Comparison of ENCODE assay signal across 5 cellular contexts in genomic region chr9:62116951-62117640, GRCh38.
DNase-seq lines count a peak whose midpoint lies in the region; ATAC-seq, FAIRE-seq and TF ChIP-seq lines count a peak whose summit lies in the region.
"Not testable (repeated sequence)": the region's sequence is repeated elsewhere in the genome, so short reads cannot be mapped to it uniquely, and the experiment has no call there.

No MANE protein-coding gene starts in this region.

- not testable (repeated sequence) for H3K4me2 ChIP-seq in A549

- not testable (repeated sequence) for TF ChIP-seq POLR2A in A549 (IDR thresholded peaks at IDR 0.05; ENCODE audit: low read length)

- not testable (repeated sequence) for H3K36me3 ChIP-seq in RWPE2 (ENCODE audit: low read depth); left lung; mucosa of descending colon (ENCODE audit: low read depth)

- DNase-seq in A549 (ENCODE audit: low read depth in 1 of 2, low spot score in 1 of 2); RWPE2 (ENCODE audit: low spot score); foreskin keratinocyte; left lung; mucosa of descending colon: not testable (repeated sequence)

- FAIRE-seq in A549 (lab: Jason Lieb, UNC), result not testable (repeated sequence)

- not testable (repeated sequence) for TF ChIP-seq EP300 in A549 (IDR thresholded peaks at IDR 0.05)

- TF ChIP-seq RAD21 in A549 (conservative IDR thresholded peaks at IDR 0.05 in 1 of 2, IDR thresholded peaks at IDR 0.05 in 1 of 2), result not testable (repeated sequence)

- CTCF ChIA-PET in A549 (lab: Yijun Ruan, JAX), result not testable (repeated sequence)

- H3K27ac ChIP-seq in A549; RWPE2 (ENCODE audit: poor library complexity, severe bottlenecking); foreskin keratinocyte; left lung: not testable (repeated sequence)

- POLR2A ChIA-PET in A549 (lab: Yijun Ruan, JAX), result not testable (repeated sequence)

- WGBS in A549 (ENCODE audit: missing lambda C conversion rate), result 80% methylated on average over 1 of the region's 6 CpGs

- H3K27me3 ChIP-seq in RWPE2 (ENCODE audit: insufficient read depth, poor library complexity, severe bottlenecking); foreskin keratinocyte; left lung: not testable (repeated sequence)

- ATAC-seq in A549 (peak; percentile 98 to 100), RWPE2 (ENCODE audit: low read depth) (peak; percentile 96), foreskin keratinocyte (peak; percentile 89), left lung (peak; percentile 50), mucosa of descending colon (peak; percentile 99)

- not testable (repeated sequence) for H3K9me3 ChIP-seq in A549; RWPE2 (ENCODE audit: severe bottlenecking); left lung; mucosa of descending colon

- intact Hi-C loops in left lung (cut with DNase I); mucosa of descending colon (cut with DNase I, micrococcal nuclease): not testable (repeated sequence)

- not testable (repeated sequence) for TF ChIP-seq CTCF in A549 (IDR thresholded peaks at IDR 0.05); RWPE2 (IDR thresholded peaks at IDR 0.05; ENCODE audit: poor library complexity, severe bottlenecking); foreskin keratinocyte (conservative IDR thresholded peaks at IDR 0.05); left lung (IDR thresholded peaks at IDR 0.05); mucosa of descending colon (IDR thresholded peaks at IDR 0.05)

- not testable (repeated sequence) for H3K4me3 ChIP-seq in A549; RWPE2 (ENCODE audit: severe bottlenecking); left lung; mucosa of descending colon

- H3K4me1 ChIP-seq in A549; RWPE2 (ENCODE audit: insufficient read depth, poor library complexity, severe bottlenecking); foreskin keratinocyte; left lung; mucosa of descending colon (ENCODE audit: low read depth): not testable (repeated sequence)
